In genomic region chr14:104115691-104116543, GRCh38 we compare ENCODE assay signal across 11 cellular contexts. TPM values are rescaled to one million over a fixed set of nuclear protein-coding genes. Genes with fewer than 3 reads are reported as not detected.
DNase-seq lines count a peak whose midpoint lies in the region; ATAC-seq lines count a peak whose summit lies in the region.
"Had no signal": no experiment of that assay in that cellular context is flagged by ENCODE, and none has a peak within 500 bp of the region (broad histone marks: within the 10 kb centered on the region; RNA-seq: fewer than 3 reads in every experiment).

No MANE protein-coding gene starts in this region.

- 50 to 51% methylated on average over 19 to 20 of the region's 20 CpGs for WGBS in aorta, 2 donors

- DNase-seq in stimulated activated CD4-positive, alpha-beta T cell treated with anti-CD3 and anti-CD28 coated beads, Interleukin-4, amount 100 ng/mL, for 1 hour, result peak; percentile 1
- DNase-seq in stimulated activated CD4-positive, alpha-beta T cell treated with anti-CD3 and anti-CD28 coated beads, Interleukin-2, amount 100 ng/mL, for 48 hours, result no peak
- peak in 1 of 10 donors; percentile 52 for DNase-seq in naive thymus-derived CD8-positive, alpha-beta T cell
- DNase-seq in aorta, result peak; percentile 38 to 57
- no peak for DNase-seq in activated T-helper 1 cell treated with anti-CD3 and anti-CD28 coated beads, Interleukin-12 subunit alpha, Interleukin-12 subunit beta, Interleukin-2, Interleukin-4 antibody, amounts not matched to agents 30 ng/mL and 10 ng/mL and 1 ng/mL, durations not matched to agents 14 hours and 24 hours and 36 hours (ENCODE audit: low spot score)
- no peak for DNase-seq in NCI-H146 (lab: John Stamatoyannopoulos, UW)
- DNase-seq: DND-41, GOT3 had no signal

- peaks cover 3 to 55% (median 27%) of the 10 kb centered on the region in 5 donors for H3K27me3 Mint-ChIP-seq in naive thymus-derived CD8-positive, alpha-beta T cell
- H3K27me3 Mint-ChIP-seq in activated T-helper 1 cell treated with anti-CD3 and anti-CD28 coated beads, Interleukin-12 subunit alpha, Interleukin-12 subunit beta, Interleukin-2, Interleukin-4 antibody, amounts not matched to agents 30 ng/mL and 10 ng/mL and 1 ng/mL, durations not matched to agents 14 hours and 24 hours and 36 hours (ENCODE audit: insufficient read depth), result peaks cover 16% of the 10 kb centered on the region

- no peak overlapping the region for H3K27ac ChIP-seq in aorta (ENCODE audit: low read depth in 1 of 2, low read length in 2 of 2)

- no peak overlapping the region for H3K4me3 ChIP-seq in aorta (ENCODE audit: low read length in 2 of 2)

- ATAC-seq in esophagus mucosa, result peak; percentile 34
- no peak for ATAC-seq in naive thymus-derived CD8-positive, alpha-beta T cell
- no peak for ATAC-seq in aorta (ENCODE audit: low FRiP score)
- no peak for ATAC-seq in HG03097 (IDR thresholded peaks at IDR 0.05; ENCODE audit: low FRiP score, unreplicated experiment)
- ATAC-seq: activated CD8-positive, alpha-beta T cell treated with anti-CD3 and anti-CD28 coated beads for 36 hours had no signal

- peaks cover 0 to 5% (median 0%) of the 10 kb centered on the region in 3 donors for H3K36me3 Mint-ChIP-seq in naive thymus-derived CD8-positive, alpha-beta T cell
- no peaks in the 10 kb centered on the region for H3K36me3 Mint-ChIP-seq in activated T-helper 1 cell treated with anti-CD3 and anti-CD28 coated beads, Interleukin-12 subunit alpha, Interleukin-12 subunit beta, Interleukin-2, Interleukin-4 antibody, amounts not matched to agents 30 ng/mL and 10 ng/mL and 1 ng/mL, durations not matched to agents 14 hours and 24 hours and 36 hours (ENCODE audit: low read depth)

- no peaks in the 10 kb centered on the region for H3K9me3 Mint-ChIP-seq in naive thymus-derived CD8-positive, alpha-beta T cell
- H3K9me3 Mint-ChIP-seq in activated T-helper 1 cell treated with anti-CD3 and anti-CD28 coated beads, Interleukin-12 subunit alpha, Interleukin-12 subunit beta, Interleukin-2, Interleukin-4 antibody, amounts not matched to agents 30 ng/mL and 10 ng/mL and 1 ng/mL, durations not matched to agents 14 hours and 24 hours and 36 hours, result no peaks in the 10 kb centered on the region
- H3K9me3 Mint-ChIP-seq: activated CD8-positive, alpha-beta T cell treated with anti-CD3 and anti-CD28 coated beads for 36 hours had no signal

- intact Hi-C loops in aorta (cut with DNase I), result no loop called here
- intact Hi-C loops in activated T-helper 1 cell treated with anti-CD3 and anti-CD28 coated beads, Interleukin-12 subunit alpha, Interleukin-12 subunit beta, Interleukin-2, Interleukin-4 antibody, amounts not matched to agents 30 ng/mL and 10 ng/mL and 1 ng/mL, durations not matched to agents 14 hours and 24 hours and 36 hours (cut with micrococcal nuclease), result no loop called here

- peak overlapping the region in 1 of 10 donors; percentile 13 for H3K27ac Mint-ChIP-seq in naive thymus-derived CD8-positive, alpha-beta T cell
- H3K27ac Mint-ChIP-seq in activated T-helper 1 cell treated with anti-CD3 and anti-CD28 coated beads, Interleukin-12 subunit alpha, Interleukin-12 subunit beta, Interleukin-2, Interleukin-4 antibody, amounts not matched to agents 30 ng/mL and 10 ng/mL and 1 ng/mL, durations not matched to agents 14 hours and 24 hours and 36 hours, result no peak overlapping the region
- H3K27ac Mint-ChIP-seq: activated CD8-positive, alpha-beta T cell treated with anti-CD3 and anti-CD28 coated beads for 36 hours had no signal

- POLR2A ChIA-PET in naive thymus-derived CD8-positive, alpha-beta T cell (lab: Charles Lee), result no interaction called here

- no peaks in the 10 kb centered on the region for H3K9me3 ChIP-seq in aorta (ENCODE audit: control insufficient read depth, low read length)

- H3K4me1 Mint-ChIP-seq in naive thymus-derived CD8-positive, alpha-beta T cell, result peaks cover 0 to 3% (median under 1%) of the 10 kb centered on the region in 4 donors
- no peaks in the 10 kb centered on the region for H3K4me1 Mint-ChIP-seq in activated T-helper 1 cell treated with anti-CD3 and anti-CD28 coated beads, Interleukin-12 subunit alpha, Interleukin-12 subunit beta, Interleukin-2, Interleukin-4 antibody, amounts not matched to agents 30 ng/mL and 10 ng/mL and 1 ng/mL, durations not matched to agents 14 hours and 24 hours and 36 hours (ENCODE audit: low read depth)

- H3K4me1 ChIP-seq in aorta (ENCODE audit: control insufficient read depth in 1 of 2, insufficient read depth in 2 of 2, low read length in 2 of 2), result no peaks in the 10 kb centered on the region

- H3K36me3 ChIP-seq in aorta (ENCODE audit: control insufficient read depth in 1 of 2, insufficient read depth in 2 of 2, low read length in 1 of 2), result no peaks in the 10 kb centered on the region

- H3K4me3 Mint-ChIP-seq in naive thymus-derived CD8-positive, alpha-beta T cell, result peak overlapping the region; percentile 18 to 76 (median 63)
- H3K4me3 Mint-ChIP-seq in activated T-helper 1 cell treated with anti-CD3 and anti-CD28 coated beads, Interleukin-12 subunit alpha, Interleukin-12 subunit beta, Interleukin-2, Interleukin-4 antibody, amounts not matched to agents 30 ng/mL and 10 ng/mL and 1 ng/mL, durations not matched to agents 14 hours and 24 hours and 36 hours, result no peak overlapping the region
- H3K4me3 Mint-ChIP-seq: activated CD8-positive, alpha-beta T cell treated with anti-CD3 and anti-CD28 coated beads for 36 hours had no signal

- H3K27me3 ChIP-seq in aorta (ENCODE audit: control insufficient read depth in 1 of 2, insufficient read depth in 2 of 2, low read length in 1 of 2), result no peaks in the 10 kb centered on the region

RNA-seq across cellular contexts. Expression of gene KIF26A, which starts 22.5 kb away (rescaled TPM):
- total RNA-seq in esophagus mucosa (1.00 TPM), aorta (1 to 10 TPM; 4.6 to 8.3 TPM)
- under 1 TPM; 0.10 to 0.11 TPM for total RNA-seq in naive thymus-derived CD8-positive, alpha-beta T cell
- polyA plus RNA-seq in naive thymus-derived CD8-positive, alpha-beta T cell, result not detected
- 1 to 10 TPM in 1 of 2 donors, under 1 TPM in 1; 0.13 to 1.9 TPM for polyA plus RNA-seq in aorta
- 0.05 and 0.17 TPM in 2 replicates for total RNA-seq in activated T-helper 1 cell treated with anti-CD3 and anti-CD28 coated beads, Interleukin-12 subunit alpha, Interleukin-12 subunit beta, Interleukin-2, Interleukin-4 antibody, amounts not matched to agents 30 ng/mL and 10 ng/mL and 1 ng/mL, durations not matched to agents 14 hours and 24 hours and 36 hours

RNA-seq across cellular contexts. Expression of gene ASPG, which starts 30.4 kb away (rescaled TPM):
- total RNA-seq in esophagus mucosa (59.2 TPM), aorta (1 to 10 TPM in 1 of 2 donors, under 1 TPM in 1; 0.13 to 2.2 TPM)
- total RNA-seq in naive thymus-derived CD8-positive, alpha-beta T cell, result not detected
- not detected for polyA plus RNA-seq in naive thymus-derived CD8-positive, alpha-beta T cell
- polyA plus RNA-seq in aorta, result 1 to 10 TPM in 1 of 2 donors, under 1 TPM in 1; 0.20 to 1.6 TPM
- total RNA-seq in activated T-helper 1 cell treated with anti-CD3 and anti-CD28 coated beads, Interleukin-12 subunit alpha, Interleukin-12 subunit beta, Interleukin-2, Interleukin-4 antibody, amounts not matched to agents 30 ng/mL and 10 ng/mL and 1 ng/mL, durations not matched to agents 14 hours and 24 hours and 36 hours, result not detected in 2 replicates
- total RNA-seq: activated CD8-positive, alpha-beta T cell treated with anti-CD3 and anti-CD28 coated beads for 36 hours had no signal

Comparison
In these comparisons a context has a peak if more than half of its experiments do, and no peak if none do; other contexts are left out.
1. DNase-seq: peak in stimulated activated CD4-positive, alpha-beta T cell treated with anti-CD3 and anti-CD28 coated beads, Interleukin-4, amount 100 ng/mL, for 1 hour (single experiment) and aorta (2 of 2); none in stimulated activated CD4-positive, alpha-beta T cell treated with anti-CD3 and anti-CD28 coated beads, Interleukin-2, amount 100 ng/mL, for 48 hours (0 of 2), activated T-helper 1 cell treated with anti-CD3 and anti-CD28 coated beads, Interleukin-12 subunit alpha, Interleukin-12 subunit beta, Interleukin-2, Interleukin-4 antibody, amounts not matched to agents 30 ng/mL and 10 ng/mL and 1 ng/mL, durations not matched to agents 14 hours and 24 hours and 36 hours (single experiment) and NCI-H146 (single experiment).
2. RNA of gene ASPG, which starts 30.4 kb away (total RNA-seq): 59.2 TPM in esophagus mucosa (single experiment); 0.13 to 2.2 TPM in aorta, not detected in naive thymus-derived CD8-positive, alpha-beta T cell and not detected in activated T-helper 1 cell treated with anti-CD3 and anti-CD28 coated beads, Interleukin-12 subunit alpha, Interleukin-12 subunit beta, Interleukin-2, Interleukin-4 antibody, amounts not matched to agents 30 ng/mL and 10 ng/mL and 1 ng/mL, durations not matched to agents 14 hours and 24 hours and 36 hours; every median in the first group is over 10 times any median in the second.